ENCODE assay signal across 36 cellular contexts in genomic region chr7:86301301-86301700, GRCh38.
"Had no signal": no experiment of that assay in that cellular context is flagged by ENCODE, and none has a peak within 500 bp of the region (broad histone marks: within the 10 kb centered on the region; RNA-seq: fewer than 3 reads in every experiment).

No MANE protein-coding gene starts in this region.

- H3K27ac ChIP-seq: ascending aorta, cardiac muscle cell, PC-9, RWPE1, WERI-Rb-1 had no signal

- DNase-seq: activated CD4-positive, alpha-beta T cell treated with anti-CD3 and anti-CD28 coated beads, Interleukin-2, amount 10 ng/mL, durations not matched to agents 24 days and 14 days; activated CD4-positive, alpha-beta T cell treated with anti-CD3 and anti-CD28 coated beads, Interleukin-2, amount 50 U/mL, for 4 hours; activated CD8-positive, alpha-beta T cell treated with anti-CD3 and anti-CD28 coated beads for 36 hours; activated gamma-delta T cell; activated naive CD4-positive, alpha-beta T cell treated with Interleukin-2 at 50 U/mL for 16 hours; activated naive CD8-positive, alpha-beta T cell treated with anti-CD3 and anti-CD28 coated beads, Interleukin-2, amount 10 ng/mL, durations not matched to agents 7 days and 5 days; activated T-cell treated with anti-CD3 and anti-CD28 coated beads, Interleukin-2, amount 50 U/mL, for 1 hour; activated T-cell treated with anti-CD3 and anti-CD28 coated beads, Interleukin-2, amount 50 U/mL, for 72 hours; amygdala; Kasumi-1; KG1; MG63; NCI-H1048; NCI-H1105 treated with DMSO at 0.1 percent for 48 hours; NCI-H1436; NCI-H1694; NCI-H1930; NCI-H2081 treated with DMSO at 0.1 percent for 48 hours; NCI-H345; NCI-H526; NCI-H748 treated with DMSO at 0.1 percent for 48 hours; NK-92 treated with Interleukin-12 subunit alpha and Interleukin-12 subunit beta, amount 100 ng/mL, for 24 hours; PC-9; SIG-M5; SW 1271; T-helper 1 cell; T-helper 2 cell; T-helper 9 cell; WERI-Rb-1 had no signal

- H3K4me1 ChIP-seq: ascending aorta had no signal

- H3K27me3 Mint-ChIP-seq: activated CD4-positive, alpha-beta T cell treated with anti-CD3 and anti-CD28 coated beads, Interleukin-2, amount 10 ng/mL, durations not matched to agents 24 days and 14 days; activated CD8-positive, alpha-beta T cell treated with anti-CD3 and anti-CD28 coated beads for 36 hours; activated naive CD4-positive, alpha-beta T cell treated with anti-CD3 and anti-CD28 coated beads, Interleukin-2, amount 50 U/mL, for 24 hours; activated naive CD8-positive, alpha-beta T cell treated with anti-CD3 and anti-CD28 coated beads, Interleukin-2, amount 10 ng/mL, durations not matched to agents 7 days and 5 days; activated T-helper 17 cell treated with anti-CD3 and anti-CD28 coated beads, Interleukin-2, amount 50 U/mL, for 72 hours; central memory CD8-positive, alpha-beta T cell had no signal

- H3K27ac Mint-ChIP-seq: activated CD4-positive, alpha-beta T cell treated with anti-CD3 and anti-CD28 coated beads, Interleukin-2, amount 10 ng/mL, durations not matched to agents 24 days and 14 days; activated CD8-positive, alpha-beta T cell treated with anti-CD3 and anti-CD28 coated beads for 36 hours; activated naive CD4-positive, alpha-beta T cell treated with anti-CD3 and anti-CD28 coated beads, Interleukin-2, amount 50 U/mL, for 24 hours; activated naive CD8-positive, alpha-beta T cell treated with anti-CD3 and anti-CD28 coated beads, Interleukin-2, amount 10 ng/mL, durations not matched to agents 7 days and 5 days; activated T-cell treated with anti-CD3 and anti-CD28 coated beads, Interleukin-2, amount 50 U/mL, for 72 hours; activated T-helper 17 cell treated with anti-CD3 and anti-CD28 coated beads, Interleukin-2, amount 50 U/mL, for 72 hours had no signal

- H3K4me3 ChIP-seq: ascending aorta, cardiac muscle cell, MG63, PC-9 had no signal

- H3K4me3 Mint-ChIP-seq: activated CD4-positive, alpha-beta T cell treated with anti-CD3 and anti-CD28 coated beads, Interleukin-2, amount 10 ng/mL, durations not matched to agents 24 days and 14 days; activated CD8-positive, alpha-beta T cell treated with anti-CD3 and anti-CD28 coated beads for 36 hours; activated naive CD4-positive, alpha-beta T cell treated with anti-CD3 and anti-CD28 coated beads, Interleukin-2, amount 50 U/mL, for 24 hours; activated naive CD8-positive, alpha-beta T cell treated with anti-CD3 and anti-CD28 coated beads, Interleukin-2, amount 10 ng/mL, durations not matched to agents 7 days and 5 days; activated T-cell treated with anti-CD3 and anti-CD28 coated beads, Interleukin-2, amount 50 U/mL, for 72 hours; activated T-helper 17 cell treated with anti-CD3 and anti-CD28 coated beads, Interleukin-2, amount 50 U/mL, for 72 hours; central memory CD8-positive, alpha-beta T cell had no signal

- ATAC-seq: activated CD8-positive, alpha-beta T cell treated with anti-CD3 and anti-CD28 coated beads for 36 hours; activated T-cell treated with anti-CD3 and anti-CD28 coated beads, Interleukin-2, amount 50 U/mL, for 72 hours; activated T-helper 17 cell treated with anti-CD3 and anti-CD28 coated beads, Interleukin-2, amount 50 U/mL, for 72 hours; Right ventricle myocardium inferior had no signal

- H3K9me3 ChIP-seq: ascending aorta, MG63 had no signal

- H3K4me2 ChIP-seq: PC-9 had no signal

- H3K36me3 ChIP-seq: ascending aorta, cardiac muscle cell, MG63, WERI-Rb-1 had no signal

- H3K36me3 Mint-ChIP-seq: activated naive CD4-positive, alpha-beta T cell treated with anti-CD3 and anti-CD28 coated beads, Interleukin-2, amount 50 U/mL, for 24 hours; activated naive CD8-positive, alpha-beta T cell treated with anti-CD3 and anti-CD28 coated beads, Interleukin-2, amount 10 ng/mL, durations not matched to agents 7 days and 5 days had no signal

- H3K9me3 Mint-ChIP-seq: activated naive CD8-positive, alpha-beta T cell treated with anti-CD3 and anti-CD28 coated beads, Interleukin-2, amount 10 ng/mL, durations not matched to agents 7 days and 5 days; activated T-helper 17 cell treated with anti-CD3 and anti-CD28 coated beads, Interleukin-2, amount 50 U/mL, for 72 hours had no signal

- H3K4me1 Mint-ChIP-seq: activated CD4-positive, alpha-beta T cell treated with anti-CD3 and anti-CD28 coated beads, Interleukin-2, amount 10 ng/mL, durations not matched to agents 24 days and 14 days; activated naive CD4-positive, alpha-beta T cell treated with anti-CD3 and anti-CD28 coated beads, Interleukin-2, amount 50 U/mL, for 24 hours; activated naive CD8-positive, alpha-beta T cell treated with anti-CD3 and anti-CD28 coated beads, Interleukin-2, amount 10 ng/mL, durations not matched to agents 7 days and 5 days; activated T-helper 17 cell treated with anti-CD3 and anti-CD28 coated beads, Interleukin-2, amount 50 U/mL, for 72 hours; central memory CD8-positive, alpha-beta T cell had no signal

- H3K27me3 ChIP-seq: ascending aorta, cardiac muscle cell, MG63 had no signal

- H2AFZ ChIP-seq: PC-9 had no signal
